ENCODE assay signal across 26 cellular contexts in the genomic region with DNA sequence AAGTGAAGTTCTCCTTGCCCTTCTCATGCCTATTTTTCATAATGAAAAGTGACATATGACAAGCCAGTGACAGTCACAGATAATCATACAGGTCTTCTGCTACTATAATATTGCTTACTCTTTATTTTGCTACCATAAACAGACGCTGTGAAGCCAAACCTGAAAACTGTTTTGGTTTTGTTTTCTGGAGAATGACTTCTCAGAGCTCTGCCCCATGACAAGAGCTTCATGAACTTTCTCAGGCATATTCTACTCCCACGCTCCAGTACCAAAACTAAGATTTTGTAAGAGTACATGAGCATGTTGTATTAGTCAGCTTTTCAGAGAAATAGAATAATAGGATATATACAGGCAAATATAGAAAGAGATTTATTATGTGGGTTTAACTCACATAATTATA.
A peak's percentile ranks its signal among the peaks of the same experiment; 100 is the strongest.
DNase-seq lines count a peak whose midpoint lies in the region; ATAC-seq and TF ChIP-seq lines count a peak whose summit lies in the region.
"Had no signal": no experiment of that assay in that cellular context is flagged by ENCODE, and none has a peak within 500 bp of the region (broad histone marks: within the 10 kb centered on the region; RNA-seq: fewer than 3 reads in every experiment).

No MANE protein-coding gene starts in this region.

- H3K79me2 ChIP-seq in Karpas-422 (ENCODE audit: low read length): no peaks in the 10 kb centered on the region

- TF ChIP-seq CTCF in GM10266 (IDR thresholded peaks at IDR 0.05; ENCODE audit: control insufficient read depth, insufficient read depth, low read depth, missing control alignments) (no peak), omental fat pad (IDR thresholded peaks at IDR 0.05) (no peak)

- H3K4me1 ChIP-seq in Karpas-422 (ENCODE audit: low read length): no peaks in the 10 kb centered on the region
- H3K4me1 ChIP-seq: esophagus squamous epithelium, SJCRH30, stomach, tibial artery had no signal

- H3K4me3 ChIP-seq in Karpas-422 (ENCODE audit: low read length): no peak overlapping the region
- H3K4me3 ChIP-seq: esophagus squamous epithelium, SJCRH30, stomach, tibial artery had no signal

- ATAC-seq in HG03025 (IDR thresholded peaks at IDR 0.05; ENCODE audit: low FRiP score, unreplicated experiment): peak; percentile 74
- ATAC-seq in omental fat pad (ENCODE audit: low FRiP score): peak; percentile 48
- no peak for ATAC-seq in HG02610 (IDR thresholded peaks at IDR 0.05; ENCODE audit: unreplicated experiment)
- ATAC-seq: CD8-positive, alpha-beta T cell; natural killer cell had no signal

- H2AFZ ChIP-seq in Karpas-422 (ENCODE audit: low read length): no peak overlapping the region

- peak overlapping the region; percentile 21 for H3K27ac ChIP-seq in caudate nucleus (ENCODE audit: low read depth, low read length)
- H3K27ac ChIP-seq in Karpas-422 (ENCODE audit: low read length): no peak overlapping the region
- H3K27ac ChIP-seq: esophagus squamous epithelium, SJCRH30, stomach, tibial artery had no signal

- H4K20me1 ChIP-seq in Karpas-422 (ENCODE audit: insufficient read depth, low read depth, low read length): no peaks in the 10 kb centered on the region

- no peaks in the 10 kb centered on the region for H3K9me2 ChIP-seq in Karpas-422 (replicated peaks; ENCODE audit: insufficient read depth, low read length)

- H3K9ac ChIP-seq in Karpas-422 (ENCODE audit: low read length): no peak overlapping the region

- no peaks in the 10 kb centered on the region for H3K27me3 ChIP-seq in Karpas-422 (ENCODE audit: low read length)
- H3K27me3 ChIP-seq: SJCRH30, stomach, tibial artery had no signal

- H3K9me3 ChIP-seq in Karpas-422 (ENCODE audit: low read length): no peaks in the 10 kb centered on the region
- H3K9me3 ChIP-seq: esophagus squamous epithelium, SJCRH30 had no signal

- DNase-seq in GM10266 (ENCODE audit: extremely low spot score) (peak; percentile 24), caudate nucleus (lab: John Stamatoyannopoulos, UW) (peak in 3 of 61 donors; percentile 5 to 68 (median 43)), omental fat pad (ENCODE audit: low spot score) (no peak), Karpas-422 (no peak), NCI-H526 treated with DMSO at 0.1 percent for 48 hours (lab: John Stamatoyannopoulos, UW) (no peak), amygdala (lab: John Stamatoyannopoulos, UW) (no peak)
- DNase-seq: activated B cell treated with CpG ODN at 0.5 μM for 24 hours; activated CD4-positive, alpha-beta memory T cell treated with anti-CD3 and anti-CD28 coated beads, Interleukin-2, amount 10 ng/mL, durations not matched to agents 7 days and 5 days; activated effector memory CD4-positive, alpha-beta T cell treated with Interleukin-2 at 50 U/mL for 16 hours; activated naive CD8-positive, alpha-beta T cell treated with anti-CD3 and anti-CD28 coated beads for 36 hours; CD8-positive, alpha-beta T cell; dermis blood vessel endothelial cell; DMS 273 treated with DMSO at 0.1 percent for 48 hours; esophagus squamous epithelium; glutamatergic neuron; natural killer cell; NCI-H1048; NCI-H1694; NCI-H69; SJCRH30; small intestine; stomach; T1000; tibial artery had no signal

- no peak overlapping the region for H3K4me2 ChIP-seq in Karpas-422 (ENCODE audit: low read depth, low read length, poor library complexity, severe bottlenecking)

- H3K36me3 ChIP-seq in Karpas-422 (ENCODE audit: insufficient read depth, low read length): no peaks in the 10 kb centered on the region
- H3K36me3 ChIP-seq: esophagus squamous epithelium, SJCRH30, stomach, tibial artery had no signal
